Comparison of ENCODE assay signal across 8 cellular contexts in genomic region chr3:13461169-13462124, GRCh38. TPM values are rescaled to one million over a fixed set of nuclear protein-coding genes. Genes with fewer than 3 reads are reported as not detected.
DNase-seq lines count a peak whose midpoint lies in the region; ATAC-seq, FAIRE-seq and TF ChIP-seq lines count a peak whose summit lies in the region.

No MANE protein-coding gene starts in this region.

- no peaks in the 10 kb centered on the region for H3K36me3 Mint-ChIP-seq in activated CD4-positive, alpha-beta T cell treated with anti-CD3 and anti-CD28 coated beads, Interleukin-2, amount 10 ng/mL, durations not matched to agents 7 days and 5 days (ENCODE audit: low read depth)
- H3K36me3 Mint-ChIP-seq in nephron progenitor cell (ENCODE audit: low read depth): no peaks in the 10 kb centered on the region

- no peak for FAIRE-seq in urothelium cell line (lab: Jason Lieb, UNC)

- POLR2A ChIA-PET in activated CD4-positive, alpha-beta T cell treated with anti-CD3 and anti-CD28 coated beads, Interleukin-2, amount 10 ng/mL, durations not matched to agents 7 days and 5 days (lab: Charles Lee): no interaction called here

- peak; percentile 76 for TF ChIP-seq CTCF in nephron progenitor cell (IDR thresholded peaks at IDR 0.05)

- H3K27ac Mint-ChIP-seq in activated CD4-positive, alpha-beta T cell treated with anti-CD3 and anti-CD28 coated beads, Interleukin-2, amount 10 ng/mL, durations not matched to agents 7 days and 5 days: no peak overlapping the region
- no peak overlapping the region for H3K27ac Mint-ChIP-seq in nephron progenitor cell

- ATAC-seq in GM19328 (IDR thresholded peaks at IDR 0.05; ENCODE audit: unreplicated experiment): no peak

- peaks cover 3% of the 10 kb centered on the region for H3K4me1 Mint-ChIP-seq in activated CD4-positive, alpha-beta T cell treated with anti-CD3 and anti-CD28 coated beads, Interleukin-2, amount 10 ng/mL, durations not matched to agents 7 days and 5 days
- H3K4me1 Mint-ChIP-seq in nephron progenitor cell: peaks cover 32% of the 10 kb centered on the region

- no peaks in the 10 kb centered on the region for H3K9me3 Mint-ChIP-seq in activated CD4-positive, alpha-beta T cell treated with anti-CD3 and anti-CD28 coated beads, Interleukin-2, amount 10 ng/mL, durations not matched to agents 7 days and 5 days
- no peaks in the 10 kb centered on the region for H3K9me3 Mint-ChIP-seq in nephron progenitor cell

- no peak overlapping the region for H3K4me3 Mint-ChIP-seq in activated CD4-positive, alpha-beta T cell treated with anti-CD3 and anti-CD28 coated beads, Interleukin-2, amount 10 ng/mL, durations not matched to agents 7 days and 5 days
- H3K4me3 Mint-ChIP-seq in nephron progenitor cell: no peak overlapping the region

- peak; percentile 40 for DNase-seq in AG08396 (ENCODE audit: low spot score)
- peak; percentile 49 for DNase-seq in GM19238 (ENCODE audit: insufficient read length, low spot score)
- peak; percentile 37 for DNase-seq in NCI-H345 (lab: John Stamatoyannopoulos, UW)
- DNase-seq in activated CD4-positive, alpha-beta T cell treated with anti-CD3 and anti-CD28 coated beads, Interleukin-2, amount 10 ng/mL, durations not matched to agents 7 days and 5 days: peak; percentile 80
- peak; percentile 78 for DNase-seq in effector CD4-positive, alpha-beta T cell
- peak; percentile 84 for DNase-seq in nephron progenitor cell
- peak; percentile 74 for DNase-seq in urothelium cell line (ENCODE audit: low spot score)

- peaks cover 7% of the 10 kb centered on the region for H3K27me3 Mint-ChIP-seq in activated CD4-positive, alpha-beta T cell treated with anti-CD3 and anti-CD28 coated beads, Interleukin-2, amount 10 ng/mL, durations not matched to agents 7 days and 5 days
- peaks cover 6% of the 10 kb centered on the region for H3K27me3 Mint-ChIP-seq in nephron progenitor cell (ENCODE audit: low read depth, poor library complexity)

- CTCF ChIA-PET in activated CD4-positive, alpha-beta T cell treated with anti-CD3 and anti-CD28 coated beads, Interleukin-2, amount 10 ng/mL, durations not matched to agents 7 days and 5 days (lab: Charles Lee): interaction anchor here (0.5 to 3.5 kb wide), 5 partner anchors 9 to 370 kb away, joined by 3 to 15 read pairs (median 3); no protein-coding TSS in a partner anchor

RNA-seq across cellular contexts. Expression of gene HDAC11, which starts 18.7 kb away (rescaled TPM):
- total RNA-seq in activated CD4-positive, alpha-beta T cell treated with anti-CD3 and anti-CD28 coated beads, Interleukin-2, amount 10 ng/mL, durations not matched to agents 7 days and 5 days: 1 to 10 TPM; 1.6 to 2.3 TPM

RNA-seq across cellular contexts. Expression of gene NUP210, which starts 41.3 kb away (rescaled TPM):
- 100 to 1,000 TPM; 196 to 204 TPM for total RNA-seq in activated CD4-positive, alpha-beta T cell treated with anti-CD3 and anti-CD28 coated beads, Interleukin-2, amount 10 ng/mL, durations not matched to agents 7 days and 5 days
